ENCODE assay signal across 12 cellular contexts in the genomic region with DNA sequence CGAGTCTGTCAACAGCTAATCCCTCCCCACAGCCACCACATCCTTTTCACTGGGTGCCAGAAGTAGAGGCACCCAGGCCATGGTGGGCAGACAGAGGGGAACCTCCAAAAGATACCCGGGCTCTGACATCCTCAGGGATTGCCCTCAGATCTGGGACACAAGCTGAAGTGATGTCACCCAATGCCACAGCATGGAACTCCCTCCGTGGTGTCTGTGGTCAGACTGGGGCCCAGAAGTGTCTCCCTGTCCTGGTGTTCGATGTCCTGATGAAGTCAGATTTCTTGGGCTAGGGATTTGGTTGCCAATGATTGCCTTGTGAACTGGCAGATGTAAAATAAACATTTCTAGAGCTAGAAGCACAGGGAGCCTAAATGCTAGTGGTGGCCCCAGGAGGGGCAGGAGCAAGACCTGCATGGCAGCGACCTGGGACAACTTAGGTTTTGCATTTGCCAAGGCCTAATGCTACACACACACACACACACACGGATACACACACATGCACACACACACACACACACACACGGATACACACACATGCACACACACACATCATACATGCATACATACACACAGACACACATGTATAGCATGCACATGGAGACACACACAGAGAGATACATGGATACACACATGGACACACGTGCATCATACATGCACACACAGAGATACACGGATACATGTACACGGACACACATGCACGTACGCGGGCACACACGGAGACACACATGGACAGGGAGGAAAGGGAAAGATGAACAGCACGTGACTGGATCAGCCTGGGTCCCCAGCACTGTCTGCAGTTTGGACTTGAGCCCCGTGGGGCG.
"Had no signal": no experiment of that assay in that cellular context is flagged by ENCODE, and none has a peak within 500 bp of the region (broad histone marks: within the 10 kb centered on the region; RNA-seq: fewer than 3 reads in every experiment).

No MANE protein-coding gene starts in this region.

- H3K36me3 Mint-ChIP-seq: activated naive CD4-positive, alpha-beta T cell treated with anti-CD3 and anti-CD28 coated beads, Interleukin-2, amount 50 U/mL, for 24 hours; brain had no signal

- H3K27ac ChIP-seq: pancreas, stomach, uterus had no signal

- H3K9me3 Mint-ChIP-seq: activated naive CD4-positive, alpha-beta T cell treated with anti-CD3 and anti-CD28 coated beads, Interleukin-2, amount 50 U/mL, for 24 hours; central memory CD8-positive, alpha-beta T cell; dendritic cell treated with granulocyte-macrophage colony-stimulating factor and Interleukin-4, amounts not matched to agents 40 ng/mL and 50 ng/mL, for 4 days; effector memory CD8-positive, alpha-beta T cell; nephron had no signal

- H3K4me1 ChIP-seq: pancreas, stomach, uterus had no signal

- H3K4me1 Mint-ChIP-seq: activated naive CD4-positive, alpha-beta T cell treated with anti-CD3 and anti-CD28 coated beads, Interleukin-2, amount 50 U/mL, for 24 hours; central memory CD8-positive, alpha-beta T cell; nephron had no signal

- H3K9me3 ChIP-seq: pancreas, uterus had no signal

- H3K27me3 ChIP-seq: pancreas, uterus had no signal

- H3K36me3 ChIP-seq: pancreas, stomach, uterus had no signal

- H3K27me3 Mint-ChIP-seq: central memory CD8-positive, alpha-beta T cell had no signal

- DNase-seq: effector memory CD8-positive, alpha-beta T cell; left cardiac atrium; pancreas; stomach; T-helper 17 cell; uterus had no signal

- H3K27ac Mint-ChIP-seq: activated naive CD4-positive, alpha-beta T cell treated with anti-CD3 and anti-CD28 coated beads, Interleukin-2, amount 50 U/mL, for 24 hours; dendritic cell treated with granulocyte-macrophage colony-stimulating factor and Interleukin-4, amounts not matched to agents 40 ng/mL and 50 ng/mL, for 4 days; effector memory CD8-positive, alpha-beta T cell; nephron; T-helper 17 cell had no signal

- H3K4me3 Mint-ChIP-seq: activated naive CD4-positive, alpha-beta T cell treated with anti-CD3 and anti-CD28 coated beads, Interleukin-2, amount 50 U/mL, for 24 hours; brain; central memory CD8-positive, alpha-beta T cell; dendritic cell treated with granulocyte-macrophage colony-stimulating factor and Interleukin-4, amounts not matched to agents 40 ng/mL and 50 ng/mL, for 4 days; effector memory CD8-positive, alpha-beta T cell; nephron; T-helper 17 cell had no signal

- H3K4me3 ChIP-seq: lung, pancreas, stomach, uterus had no signal
